ENCODE assay signal across 31 cellular contexts in the genomic region with DNA sequence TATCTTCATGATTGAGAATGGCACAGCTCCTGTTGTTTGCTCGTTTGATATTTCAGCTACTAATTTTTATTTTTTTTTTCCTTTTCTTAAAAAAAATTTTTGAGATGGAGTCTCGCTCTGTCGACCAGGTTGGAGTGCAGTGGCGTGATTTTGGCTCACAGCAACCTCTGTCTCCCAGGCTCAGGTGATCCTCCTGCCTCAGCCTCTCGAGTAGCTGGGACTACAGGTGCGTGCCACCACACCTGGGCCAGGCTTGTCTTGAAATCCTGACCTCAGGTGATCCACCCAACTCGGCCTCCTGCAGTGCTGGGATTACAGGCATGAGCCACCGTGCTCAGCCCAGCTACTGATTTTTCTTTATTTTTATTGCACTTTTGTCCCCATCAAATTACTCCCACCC.
DNase-seq lines count a peak whose midpoint lies in the region; ATAC-seq and TF ChIP-seq lines count a peak whose summit lies in the region.
"Had no signal": no experiment of that assay in that cellular context is flagged by ENCODE, and none has a peak within 500 bp of the region (broad histone marks: within the 10 kb centered on the region; RNA-seq: fewer than 3 reads in every experiment).

No MANE protein-coding gene starts in this region.

- H3K27me3 Mint-ChIP-seq in glutamatergic neuron (ENCODE audit: unreplicated experiment) = peaks cover 2% of the 10 kb centered on the region
- H3K27me3 Mint-ChIP-seq: B cell; CD4-positive, alpha-beta memory T cell; CD4-positive, alpha-beta T cell; CD4-positive, CD25-positive, alpha-beta regulatory T cell; CD8-positive, alpha-beta memory T cell had no signal

- TF ChIP-seq CTCF in WERI-Rb-1 (IDR thresholded peaks at IDR 0.05; ENCODE audit: low read depth, low read length) (no peak), lower lobe of right lung (IDR thresholded peaks at IDR 0.05) (no peak), glutamatergic neuron (IDR thresholded peaks at IDR 0.05; ENCODE audit: partially characterized antibody, unreplicated experiment) (no peak)

- H3K9me3 ChIP-seq in WERI-Rb-1 (ENCODE audit: severe bottlenecking) = no peaks in the 10 kb centered on the region
- H3K9me3 ChIP-seq in lower lobe of right lung = no peaks in the 10 kb centered on the region
- H3K9me3 ChIP-seq: A549; BE2C; BLaER1; BLaER1 treated with 17β-estradiol and CSF1 and Interleukin-3, amounts not matched to agents 10 nM and 100 nM; Caco-2 had no signal

- no peak overlapping the region for H3K4me3 Mint-ChIP-seq in glutamatergic neuron (ENCODE audit: unreplicated experiment)
- H3K4me3 Mint-ChIP-seq: B cell; CD14-positive monocyte; CD4-positive, alpha-beta memory T cell; CD4-positive, alpha-beta T cell; CD4-positive, CD25-positive, alpha-beta regulatory T cell; CD8-positive, alpha-beta memory T cell; CD8-positive, alpha-beta T cell had no signal

- H3K36me3 ChIP-seq in WERI-Rb-1 (peaks cover 6% of the 10 kb centered on the region; the same call in 1 of the 2 replicates), lower lobe of right lung (peaks cover 5% of the 10 kb centered on the region)
- H3K36me3 ChIP-seq: BE2C had no signal

- intact Hi-C loops in lower lobe of right lung (cut with DNase I) = no loop called here

- no peaks in the 10 kb centered on the region for H3K4me1 ChIP-seq in lower lobe of right lung
- H3K4me1 ChIP-seq: BE2C, BLaER1, Caco-2 had no signal

- no peak overlapping the region for H3K27ac Mint-ChIP-seq in glutamatergic neuron (ENCODE audit: unreplicated experiment)
- H3K27ac Mint-ChIP-seq: B cell; CD4-positive, alpha-beta memory T cell; CD4-positive, alpha-beta T cell; CD4-positive, CD25-positive, alpha-beta regulatory T cell; CD8-positive, alpha-beta memory T cell; CD8-positive, alpha-beta T cell had no signal

- ATAC-seq in lower lobe of right lung = no peak
- no peak for ATAC-seq in HG03432 (IDR thresholded peaks at IDR 0.05; ENCODE audit: unreplicated experiment)
- ATAC-seq: A549; CD8-positive, alpha-beta T cell had no signal

- H3K36me3 Mint-ChIP-seq in glutamatergic neuron (ENCODE audit: unreplicated experiment) = no peaks in the 10 kb centered on the region

- H3K27ac ChIP-seq in WERI-Rb-1 (no peak overlapping the region), lower lobe of right lung (no peak overlapping the region)
- H3K27ac ChIP-seq: 22Rv1; A549; BLaER1; BLaER1 treated with 17β-estradiol and CSF1 and Interleukin-3, amounts not matched to agents 10 nM and 100 nM; C4-2B had no signal

- peaks cover 6% of the 10 kb centered on the region for H3K4me1 Mint-ChIP-seq in glutamatergic neuron (ENCODE audit: low read depth, unreplicated experiment)
- H3K4me1 Mint-ChIP-seq: B cell; CD4-positive, alpha-beta memory T cell; CD8-positive, alpha-beta memory T cell had no signal

- no peak overlapping the region for H3K4me3 ChIP-seq in WERI-Rb-1 (ENCODE audit: low read depth, low read length)
- H3K4me3 ChIP-seq in lower lobe of right lung = no peak overlapping the region
- H3K4me3 ChIP-seq: A549; BLaER1; BLaER1 treated with 17β-estradiol and CSF1 and Interleukin-3, amounts not matched to agents 10 nM and 100 nM had no signal

- H3K9me3 Mint-ChIP-seq in glutamatergic neuron (ENCODE audit: unreplicated experiment) = no peaks in the 10 kb centered on the region
- H3K9me3 Mint-ChIP-seq: CD14-positive monocyte; CD4-positive, alpha-beta memory T cell; CD4-positive, alpha-beta T cell; CD4-positive, CD25-positive, alpha-beta regulatory T cell; CD8-positive, alpha-beta memory T cell; CD8-positive, alpha-beta T cell had no signal

- DNase-seq in WERI-Rb-1 (peak; percentile 9), lower lobe of right lung (peak; percentile 20), glutamatergic neuron (no peak)
- DNase-seq: 8988T; ACHN; AML-193; BE2C; C1 segment of cervical spinal cord; Caco-2; Calu3; CD4-positive, alpha-beta memory T cell; CD4-positive, alpha-beta T cell; CD4-positive, CD25-positive, alpha-beta regulatory T cell; CD8-positive, alpha-beta memory T cell; CD8-positive, alpha-beta T cell; COR-L47; DMS 273 treated with DMSO at 0.1 percent for 48 hours; DMS153; DMS53; DMS79; DMS79 treated with DMSO at 0.1 percent for 48 hours; DND-41; EL had no signal

- no peaks in the 10 kb centered on the region for H3K27me3 ChIP-seq in WERI-Rb-1 (ENCODE audit: insufficient read depth, low read depth, severe bottlenecking)
- H3K27me3 ChIP-seq in lower lobe of right lung (ENCODE audit: low read depth) = no peaks in the 10 kb centered on the region
- H3K27me3 ChIP-seq: BE2C; BLaER1; BLaER1 treated with 17β-estradiol and CSF1 and Interleukin-3, amounts not matched to agents 10 nM and 100 nM had no signal
